ENCODE assay signal across 8 cellular contexts in the genomic region with DNA sequence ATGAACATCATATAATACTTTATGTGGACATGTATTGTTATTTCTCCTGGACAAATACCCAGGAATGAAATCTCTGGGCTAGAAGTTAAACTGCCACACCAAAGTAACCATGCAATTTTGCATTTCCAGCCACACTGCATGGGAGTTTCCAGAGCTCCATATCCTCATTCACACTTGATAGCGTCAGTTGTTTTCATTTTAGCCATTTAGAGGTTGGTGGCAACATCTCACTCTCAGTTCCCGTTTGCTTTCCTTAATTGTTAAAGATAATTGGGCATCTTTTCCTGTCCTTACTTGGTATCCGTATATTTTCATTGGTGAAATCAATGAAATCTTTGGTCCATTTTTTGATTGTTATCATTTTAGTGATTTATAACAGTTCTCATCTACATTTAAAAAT.
"Had no signal": no experiment of that assay in that cellular context is flagged by ENCODE, and none has a peak within 500 bp of the region (broad histone marks: within the 10 kb centered on the region; RNA-seq: fewer than 3 reads in every experiment).

No MANE protein-coding gene starts in this region.

- H3K4me3 ChIP-seq: K562 had no signal

- FAIRE-seq: HepG2, HTR-8/SVneo, K562 had no signal

- H3K9ac ChIP-seq: KMS-11 had no signal

- H3K4me2 ChIP-seq: KMS-11 had no signal

- H3K27ac ChIP-seq: HL-60, KMS-11 had no signal

- ATAC-seq: HepG2, K562 had no signal

- DNase-seq: IMR-90, KBM-7, KG1 had no signal
